ENCODE assay signal across 21 cellular contexts in genomic region chr10:11261143-11261542, GRCh38.
DNase-seq lines count a peak whose midpoint lies in the region; ATAC-seq and TF ChIP-seq lines count a peak whose summit lies in the region.
"Had no signal": no experiment of that assay in that cellular context is flagged by ENCODE, and none has a peak within 500 bp of the region (broad histone marks: within the 10 kb centered on the region; RNA-seq: fewer than 3 reads in every experiment).

No MANE protein-coding gene starts in this region.

- H3K36me3 ChIP-seq in left lung = peaks cover 0 to 86% of the 10 kb centered on the region in 2 donors
- H3K36me3 ChIP-seq: brain microvascular endothelial cell had no signal

- H3K9me3 ChIP-seq in left lung = no peaks in the 10 kb centered on the region

- H3K27me3 Mint-ChIP-seq in stimulated activated naive CD8-positive, alpha-beta T cell treated with anti-CD3 and anti-CD28 coated beads, Interleukin-15, Interleukin-2, amounts not matched to agents 100 ng/mL and 50 ng/mL, for 24 hours = no peaks in the 10 kb centered on the region
- no peaks in the 10 kb centered on the region for H3K27me3 Mint-ChIP-seq in activated CD8-positive, alpha-beta T cell treated with anti-CD3 and anti-CD28 coated beads, Interleukin-2, amount 10 ng/mL, durations not matched to agents 7 days and 5 days (ENCODE audit: low read depth)

- H3K36me3 Mint-ChIP-seq in stimulated activated naive CD8-positive, alpha-beta T cell treated with anti-CD3 and anti-CD28 coated beads, Interleukin-15, Interleukin-2, amounts not matched to agents 100 ng/mL and 50 ng/mL, for 24 hours (ENCODE audit: low read depth) = peaks cover 97% of the 10 kb centered on the region
- peaks cover 93% of the 10 kb centered on the region for H3K36me3 Mint-ChIP-seq in activated CD8-positive, alpha-beta T cell treated with anti-CD3 and anti-CD28 coated beads, Interleukin-2, amount 10 ng/mL, durations not matched to agents 7 days and 5 days (ENCODE audit: low read depth)

- DNase-seq in stimulated activated naive CD8-positive, alpha-beta T cell treated with anti-CD3 and anti-CD28 coated beads, Interleukin-15, Interleukin-2, amounts not matched to agents 100 U/mL and 50 U/mL, for 24 hours = no peak
- no peak for DNase-seq in activated CD8-positive, alpha-beta T cell treated with anti-CD3 and anti-CD28 coated beads, Interleukin-2, amount 10 ng/mL, durations not matched to agents 7 days and 5 days
- no peak for DNase-seq in left lung
- DNase-seq in nucleus accumbens (lab: John Stamatoyannopoulos, UW) = no peak
- DNase-seq: activated naive CD4-positive, alpha-beta T cell treated with Interleukin-2 at 50 U/mL for 16 hours; brain microvascular endothelial cell; Calu3; dermis blood vessel endothelial cell; foreskin melanocyte; KG1; midbrain; NCI-H1092 treated with DMSO at 0.1 percent for 48 hours; NCI-H69; SIG-M5; T-helper 2 cell had no signal

- POLR2A ChIA-PET in activated CD8-positive, alpha-beta T cell treated with anti-CD3 and anti-CD28 coated beads, Interleukin-2, amount 10 ng/mL, durations not matched to agents 7 days and 5 days (lab: Charles Lee) = no interaction called here

- CTCF ChIA-PET in activated CD8-positive, alpha-beta T cell treated with anti-CD3 and anti-CD28 coated beads, Interleukin-2, amount 10 ng/mL, durations not matched to agents 7 days and 5 days (lab: Charles Lee) = no interaction called here

- H3K4me1 ChIP-seq in left lung = peaks cover 0 to 13% of the 10 kb centered on the region in 2 donors

- H3K27ac ChIP-seq in left lung = no peak overlapping the region
- H3K27ac ChIP-seq: brain microvascular endothelial cell, epithelial cell of prostate had no signal

- no peak overlapping the region for H3K4me3 ChIP-seq in left lung

- no peaks in the 10 kb centered on the region for H3K9me3 Mint-ChIP-seq in stimulated activated naive CD8-positive, alpha-beta T cell treated with anti-CD3 and anti-CD28 coated beads, Interleukin-15, Interleukin-2, amounts not matched to agents 100 ng/mL and 50 ng/mL, for 24 hours
- no peaks in the 10 kb centered on the region for H3K9me3 Mint-ChIP-seq in activated CD8-positive, alpha-beta T cell treated with anti-CD3 and anti-CD28 coated beads, Interleukin-2, amount 10 ng/mL, durations not matched to agents 7 days and 5 days (ENCODE audit: insufficient read depth)
- H3K9me3 Mint-ChIP-seq: WTC11 had no signal

- intact Hi-C loops in left lung (cut with DNase I) = no loop called here

- H3K27me3 ChIP-seq in left lung = no peaks in the 10 kb centered on the region
- H3K27me3 ChIP-seq: brain microvascular endothelial cell had no signal

- TF ChIP-seq CTCF in left lung (IDR thresholded peaks at IDR 0.05) = no peak

- ATAC-seq in stimulated activated naive CD8-positive, alpha-beta T cell treated with anti-CD3 and anti-CD28 coated beads, Interleukin-15, Interleukin-2, amounts not matched to agents 100 U/mL and 50 U/mL, for 24 hours = no peak
- ATAC-seq in activated CD8-positive, alpha-beta T cell treated with anti-CD3 and anti-CD28 coated beads, Interleukin-2, amount 10 ng/mL, durations not matched to agents 7 days and 5 days = no peak
- ATAC-seq in left lung (peak; percentile 17), GM19035 (IDR thresholded peaks at IDR 0.05; ENCODE audit: unreplicated experiment) (no peak), GM21717 (IDR thresholded peaks at IDR 0.05; ENCODE audit: unreplicated experiment) (no peak)
- ATAC-seq: sciatic nerve, WTC11 had no signal

- H3K4me1 Mint-ChIP-seq in stimulated activated naive CD8-positive, alpha-beta T cell treated with anti-CD3 and anti-CD28 coated beads, Interleukin-15, Interleukin-2, amounts not matched to agents 100 ng/mL and 50 ng/mL, for 24 hours (ENCODE audit: low read depth) = peaks cover 97% of the 10 kb centered on the region
- peaks cover 58% of the 10 kb centered on the region for H3K4me1 Mint-ChIP-seq in activated CD8-positive, alpha-beta T cell treated with anti-CD3 and anti-CD28 coated beads, Interleukin-2, amount 10 ng/mL, durations not matched to agents 7 days and 5 days (ENCODE audit: low read depth)

- peak overlapping the region; percentile 65 for H3K27ac Mint-ChIP-seq in stimulated activated naive CD8-positive, alpha-beta T cell treated with anti-CD3 and anti-CD28 coated beads, Interleukin-15, Interleukin-2, amounts not matched to agents 100 ng/mL and 50 ng/mL, for 24 hours
- peak overlapping the region; percentile 37 for H3K27ac Mint-ChIP-seq in activated CD8-positive, alpha-beta T cell treated with anti-CD3 and anti-CD28 coated beads, Interleukin-2, amount 10 ng/mL, durations not matched to agents 7 days and 5 days
- H3K27ac Mint-ChIP-seq: WTC11 had no signal

- H3K4me3 Mint-ChIP-seq in stimulated activated naive CD8-positive, alpha-beta T cell treated with anti-CD3 and anti-CD28 coated beads, Interleukin-15, Interleukin-2, amounts not matched to agents 100 ng/mL and 50 ng/mL, for 24 hours = no peak overlapping the region
- H3K4me3 Mint-ChIP-seq in activated CD8-positive, alpha-beta T cell treated with anti-CD3 and anti-CD28 coated beads, Interleukin-2, amount 10 ng/mL, durations not matched to agents 7 days and 5 days = no peak overlapping the region
- H3K4me3 Mint-ChIP-seq: WTC11 had no signal
